In genomic region chr1:35887508-35887907, GRCh38 we compare ENCODE assay signal across 17 cellular contexts. TPM values are rescaled to one million over a fixed set of nuclear protein-coding genes. Genes with fewer than 3 reads are reported as not detected.
A peak's percentile ranks its signal among the peaks of the same experiment; 100 is the strongest.
DNase-seq lines count a peak whose midpoint lies in the region; ATAC-seq and TF ChIP-seq lines count a peak whose summit lies in the region.
"Had no signal": no experiment of that assay in that cellular context is flagged by ENCODE, and none has a peak within 500 bp of the region (broad histone marks: within the 10 kb centered on the region; RNA-seq: fewer than 3 reads in every experiment).

No MANE protein-coding gene starts in this region.

- peaks cover 33% of the 10 kb centered on the region for H3K4me1 Mint-ChIP-seq in activated naive CD4-positive, alpha-beta T cell treated with anti-CD3 and anti-CD28 coated beads, Interleukin-2, amount 10 ng/mL, durations not matched to agents 7 days and 5 days
- peaks cover 37% of the 10 kb centered on the region for H3K4me1 Mint-ChIP-seq in activated naive CD4-positive, alpha-beta T cell treated with anti-CD3 and anti-CD28 coated beads for 36 hours (ENCODE audit: low read depth)
- H3K4me1 Mint-ChIP-seq in T-cell = peaks cover 42 to 50% (median 45%) of the 10 kb centered on the region in 3 donors
- peaks cover 43 to 65% of the 10 kb centered on the region in 2 donors for H3K4me1 Mint-ChIP-seq in stimulated activated naive B cell treated with anti-CD40 and anti-IgM and Interleukin-4, amounts not matched to agents 10 μg/mL and 1 μg/mL and 100 μg/mL, for 72 hours
- peaks cover 26% of the 10 kb centered on the region for H3K4me1 Mint-ChIP-seq in Calu3 (ENCODE audit: low read depth, unreplicated experiment)

- no peak overlapping the region for H3K27ac ChIP-seq in iPS-18a (ENCODE audit: low read length)
- H3K27ac ChIP-seq: thoracic aorta had no signal

- intact Hi-C loops in activated naive CD4-positive, alpha-beta T cell treated with anti-CD3 and anti-CD28 coated beads for 36 hours (cut with micrococcal nuclease) = no loop called here
- intact Hi-C loops in Calu3 (cut with micrococcal nuclease; ENCODE audit: unreplicated experiment) = no loop called here

- POLR2A ChIA-PET in T-cell (lab: Charles Lee) = no interaction called here

- H3K4me3 ChIP-seq in iPS-18a (ENCODE audit: low read length) = peak overlapping the region; percentile 65
- H3K4me3 ChIP-seq: heart right ventricle, MG63, thoracic aorta had no signal

- H3K36me3 ChIP-seq in iPS-18a (ENCODE audit: control insufficient read depth, low read depth, low read length) = peaks cover 26% of the 10 kb centered on the region
- H3K36me3 ChIP-seq: MG63 had no signal

- H3K27me3 ChIP-seq in iPS-18a (ENCODE audit: control insufficient read depth, insufficient read depth, low read length) = no peaks in the 10 kb centered on the region
- H3K27me3 ChIP-seq: heart right ventricle, MG63 had no signal

- H3K36me3 Mint-ChIP-seq in activated naive CD4-positive, alpha-beta T cell treated with anti-CD3 and anti-CD28 coated beads, Interleukin-2, amount 10 ng/mL, durations not matched to agents 7 days and 5 days = peaks cover 15% of the 10 kb centered on the region
- H3K36me3 Mint-ChIP-seq in activated naive CD4-positive, alpha-beta T cell treated with anti-CD3 and anti-CD28 coated beads for 36 hours (ENCODE audit: low read depth) = peaks cover 7% of the 10 kb centered on the region
- H3K36me3 Mint-ChIP-seq in T-cell = peaks cover 17% of the 10 kb centered on the region
- H3K36me3 Mint-ChIP-seq in stimulated activated naive B cell treated with anti-CD40 and anti-IgM and Interleukin-4, amounts not matched to agents 10 μg/mL and 1 μg/mL and 100 μg/mL, for 72 hours = peaks cover 21 to 24% of the 10 kb centered on the region in 2 donors
- H3K36me3 Mint-ChIP-seq in Calu3 (ENCODE audit: insufficient read depth, unreplicated experiment) = peaks cover 17% of the 10 kb centered on the region

- no TSS peak for BruUV-seq in Calu3 (replicated peaks; lab: Mats Ljungman, UMichigan)

- peak overlapping the region; percentile 16 for H3K27ac Mint-ChIP-seq in activated naive CD4-positive, alpha-beta T cell treated with anti-CD3 and anti-CD28 coated beads, Interleukin-2, amount 10 ng/mL, durations not matched to agents 7 days and 5 days
- H3K27ac Mint-ChIP-seq in activated naive CD4-positive, alpha-beta T cell treated with anti-CD3 and anti-CD28 coated beads for 36 hours = no peak overlapping the region
- peak overlapping the region; percentile 31 to 80 for H3K27ac Mint-ChIP-seq in T-cell
- H3K27ac Mint-ChIP-seq in stimulated activated naive B cell treated with anti-CD40 and anti-IgM and Interleukin-4, amounts not matched to agents 10 μg/mL and 1 μg/mL and 100 μg/mL, for 72 hours = peak overlapping the region; percentile 83
- H3K27ac Mint-ChIP-seq in Calu3 (ENCODE audit: unreplicated experiment) = no peak overlapping the region

- H3K27me3 Mint-ChIP-seq in activated naive CD4-positive, alpha-beta T cell treated with anti-CD3 and anti-CD28 coated beads, Interleukin-2, amount 10 ng/mL, durations not matched to agents 7 days and 5 days = no peaks in the 10 kb centered on the region
- H3K27me3 Mint-ChIP-seq in activated naive CD4-positive, alpha-beta T cell treated with anti-CD3 and anti-CD28 coated beads for 36 hours (ENCODE audit: low read depth) = no peaks in the 10 kb centered on the region
- H3K27me3 Mint-ChIP-seq in T-cell (no peaks in the 10 kb centered on the region), Calu3 (ENCODE audit: unreplicated experiment) (peaks cover 2% of the 10 kb centered on the region)
- H3K27me3 Mint-ChIP-seq in stimulated activated naive B cell treated with anti-CD40 and anti-IgM and Interleukin-4, amounts not matched to agents 10 μg/mL and 1 μg/mL and 100 μg/mL, for 72 hours = no peaks in the 10 kb centered on the region

- peaks cover 30% of the 10 kb centered on the region for H3K4me1 ChIP-seq in iPS-18a (ENCODE audit: control insufficient read depth, low read depth, low read length)

- TF ChIP-seq CTCF in Calu3 (IDR thresholded peaks at IDR 0.05; ENCODE audit: unreplicated experiment) = no peak

- no peaks in the 10 kb centered on the region for H3K9me3 ChIP-seq in iPS-18a (ENCODE audit: control insufficient read depth, low read depth, low read length)
- H3K9me3 ChIP-seq: heart right ventricle, MG63, thoracic aorta had no signal

- no peaks in the 10 kb centered on the region for H3K9me3 Mint-ChIP-seq in activated naive CD4-positive, alpha-beta T cell treated with anti-CD3 and anti-CD28 coated beads, Interleukin-2, amount 10 ng/mL, durations not matched to agents 7 days and 5 days
- no peaks in the 10 kb centered on the region for H3K9me3 Mint-ChIP-seq in activated naive CD4-positive, alpha-beta T cell treated with anti-CD3 and anti-CD28 coated beads for 36 hours
- H3K9me3 Mint-ChIP-seq in T-cell = no peaks in the 10 kb centered on the region
- no peaks in the 10 kb centered on the region for H3K9me3 Mint-ChIP-seq in stimulated activated naive B cell treated with anti-CD40 and anti-IgM and Interleukin-4, amounts not matched to agents 10 μg/mL and 1 μg/mL and 100 μg/mL, for 72 hours
- H3K9me3 Mint-ChIP-seq in Calu3 (ENCODE audit: low read depth, unreplicated experiment) = no peaks in the 10 kb centered on the region

- ATAC-seq in T-cell (replicated peaks in 1 of 4) (no peak), GM19397 (IDR thresholded peaks at IDR 0.05; ENCODE audit: unreplicated experiment) (no peak)
- ATAC-seq in stimulated activated naive B cell treated with anti-CD40 and anti-IgM and Interleukin-4, amounts not matched to agents 10 μg/mL and 1 μg/mL and 100 μg/mL, for 72 hours (replicated peaks) = no peak
- ATAC-seq: heart right ventricle, left cardiac atrium had no signal

- H3K4me3 Mint-ChIP-seq in activated naive CD4-positive, alpha-beta T cell treated with anti-CD3 and anti-CD28 coated beads, Interleukin-2, amount 10 ng/mL, durations not matched to agents 7 days and 5 days = no peak overlapping the region
- H3K4me3 Mint-ChIP-seq in activated naive CD4-positive, alpha-beta T cell treated with anti-CD3 and anti-CD28 coated beads for 36 hours = no peak overlapping the region
- H3K4me3 Mint-ChIP-seq in T-cell (no peak overlapping the region), Calu3 (ENCODE audit: low read depth, unreplicated experiment) (no peak overlapping the region)
- peak overlapping the region in 1 of 2 donors; percentile 0 for H3K4me3 Mint-ChIP-seq in stimulated activated naive B cell treated with anti-CD40 and anti-IgM and Interleukin-4, amounts not matched to agents 10 μg/mL and 1 μg/mL and 100 μg/mL, for 72 hours

- CTCF ChIA-PET in activated naive CD4-positive, alpha-beta T cell treated with anti-CD3 and anti-CD28 coated beads, Interleukin-2, amount 10 ng/mL, durations not matched to agents 7 days and 5 days (lab: Charles Lee) = interaction anchor here (1.0 kb wide), 1 partner anchor 247 kb away, joined by 3 read pairs; no protein-coding TSS in a partner anchor
- CTCF ChIA-PET in activated naive CD4-positive, alpha-beta T cell treated with anti-CD3 and anti-CD28 coated beads for 36 hours (lab: Charles Lee) = no interaction called here
- CTCF ChIA-PET in T-cell (lab: Charles Lee) (no interaction called here), Calu3 (lab: Charles Lee) (interaction anchor here (0.5 to 1.0 kb wide), 3 partner anchors 9 to 994 kb away, joined by 3 read pairs; no protein-coding TSS in a partner anchor)

- no peak for DNase-seq in activated naive CD4-positive, alpha-beta T cell treated with anti-CD3 and anti-CD28 coated beads, Interleukin-2, amount 10 ng/mL, durations not matched to agents 7 days and 5 days
- no peak for DNase-seq in activated naive CD4-positive, alpha-beta T cell treated with anti-CD3 and anti-CD28 coated beads for 36 hours
- DNase-seq in T-cell (no peak), H4 (ENCODE audit: low spot score) (no peak), Calu3 (no peak)
- DNase-seq in stimulated activated naive B cell treated with anti-CD40 and anti-IgM and Interleukin-4, amounts not matched to agents 10 μg/mL and 1 μg/mL and 100 μg/mL, for 72 hours = no peak
- DNase-seq: ACHN; activated CD4-positive, CD25-positive, alpha-beta regulatory T cell treated with anti-CD3 and anti-CD28 coated beads, Interleukin-2, amount 50 U/mL, for 72 hours; amygdala; heart right ventricle; left cardiac atrium; MG63; NCI-H2081; NCI-H524 treated with DMSO at 0.1 percent for 48 hours had no signal

- H3K9ac ChIP-seq in iPS-18a (ENCODE audit: low read length) = no peak overlapping the region

RNA-seq across cellular contexts. Expression of gene AGO1, which starts 4.5 kb away (rescaled TPM):
- total RNA-seq in activated naive CD4-positive, alpha-beta T cell treated with anti-CD3 and anti-CD28 coated beads for 36 hours = 10 to 100 TPM; 24.9 to 25.3 TPM
- total RNA-seq in T-cell = 10 to 100 TPM; 21.8 to 28.7 (median 26.0) TPM
- 5.8 and 5.9 TPM in 2 replicates for total RNA-seq in H4 (2014; rRNA removed; shearing (Covaris generic))
- 30.0 and 34.4 TPM in 2 replicates for total RNA-seq in Calu3 (2022)

RNA-seq across cellular contexts. Expression of gene AGO3, which starts 43.4 kb away (rescaled TPM):
- total RNA-seq in activated naive CD4-positive, alpha-beta T cell treated with anti-CD3 and anti-CD28 coated beads for 36 hours = 10 to 100 TPM; 25.1 to 28.2 TPM
- total RNA-seq in T-cell = 10 to 100 TPM; 33.4 to 44.0 (median 37.5) TPM
- total RNA-seq in H4 (2014; rRNA removed; shearing (Covaris generic)) = 8.1 and 8.9 TPM in 2 replicates
- 28.5 and 29.8 TPM in 2 replicates for total RNA-seq in Calu3 (2022)

Comparison
In these comparisons a context has a peak if more than half of its experiments do, and no peak if none do; other contexts are left out.
1. H3K27ac Mint-ChIP-seq: peak in activated naive CD4-positive, alpha-beta T cell treated with anti-CD3 and anti-CD28 coated beads, Interleukin-2, amount 10 ng/mL, durations not matched to agents 7 days and 5 days (single experiment), T-cell (2 of 2) and stimulated activated naive B cell treated with anti-CD40 and anti-IgM and Interleukin-4, amounts not matched to agents 10 μg/mL and 1 μg/mL and 100 μg/mL, for 72 hours (single experiment); none in activated naive CD4-positive, alpha-beta T cell treated with anti-CD3 and anti-CD28 coated beads for 36 hours (single experiment) and Calu3 (single experiment).
2. CTCF ChIA-PET loops: an anchor here in activated naive CD4-positive, alpha-beta T cell treated with anti-CD3 and anti-CD28 coated beads, Interleukin-2, amount 10 ng/mL, durations not matched to agents 7 days and 5 days (1.0 kb wide) and Calu3 (0.5 to 1.0 kb wide); none called in activated naive CD4-positive, alpha-beta T cell treated with anti-CD3 and anti-CD28 coated beads for 36 hours and T-cell.